In the genomic region with DNA sequence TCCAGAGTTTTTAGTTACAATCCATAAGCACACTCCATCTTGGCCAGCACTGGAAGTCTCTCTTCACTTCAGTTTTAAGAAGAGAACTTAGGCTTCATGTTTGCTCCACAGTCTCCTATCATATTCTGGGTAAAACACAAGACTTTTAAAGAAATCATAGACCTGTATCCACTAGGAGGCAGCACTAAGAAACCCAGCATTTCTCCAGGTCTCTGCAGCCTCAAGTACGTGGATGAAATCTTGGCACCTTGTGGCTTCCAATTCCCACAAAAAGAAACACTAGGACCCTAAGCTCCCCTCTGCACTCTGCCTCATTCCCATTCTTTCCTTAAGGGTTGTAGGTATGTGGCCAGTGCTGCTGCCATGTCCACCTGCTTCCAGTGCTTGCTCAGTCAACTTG, we compare ENCODE assay signal across 14 cellular contexts.
DNase-seq lines count a peak whose midpoint lies in the region; ATAC-seq and TF ChIP-seq lines count a peak whose summit lies in the region.
"Had no signal": no experiment of that assay in that cellular context is flagged by ENCODE, and none has a peak within 500 bp of the region (broad histone marks: within the 10 kb centered on the region; RNA-seq: fewer than 3 reads in every experiment).

No MANE protein-coding gene starts in this region.

- peak; percentile 48 to 53 for TF ChIP-seq CTCF in GM23338 (conservative IDR thresholded peaks at IDR 0.05; ENCODE audit: low read depth in 2 of 2)
- TF ChIP-seq CTCF in PC-3 (conservative IDR thresholded peaks at IDR 0.05; ENCODE audit: low read depth, low read length) = peak; percentile 44
- TF ChIP-seq CTCF in foreskin keratinocyte (conservative IDR thresholded peaks at IDR 0.05) = peak; percentile 41
- TF ChIP-seq CTCF in GM20000 (IDR thresholded peaks at IDR 0.05; ENCODE audit: extremely low read depth, missing control alignments) = no peak

- no peaks in the 10 kb centered on the region for H3K27me3 Mint-ChIP-seq in GM23338 (ENCODE audit: insufficient read depth, low read depth, poor library complexity)
- H3K27me3 Mint-ChIP-seq: activated naive CD8-positive, alpha-beta T cell treated with anti-CD3 and anti-CD28 coated beads, Interleukin-2, amount 10 ng/mL, durations not matched to agents 7 days and 5 days had no signal

- H3K36me3 ChIP-seq in GM23338 (ENCODE audit: insufficient read depth) = no peaks in the 10 kb centered on the region
- H3K36me3 ChIP-seq in PC-3 (ENCODE audit: low read depth, low read length) = no peaks in the 10 kb centered on the region
- H3K36me3 ChIP-seq: BLaER1 treated with 17β-estradiol and CSF1 and Interleukin-3, amounts not matched to agents 10 nM and 100 nM; thoracic aorta had no signal

- H3K79me2 ChIP-seq in GM23338 (replicated peaks; ENCODE audit: insufficient read depth) (no peaks in the 10 kb centered on the region), PC-3 (ENCODE audit: low read length) (no peaks in the 10 kb centered on the region)

- H3K27ac Mint-ChIP-seq in GM23338 = no peak overlapping the region
- H3K27ac Mint-ChIP-seq: activated CD8-positive, alpha-beta T cell treated with anti-CD3 and anti-CD28 coated beads, Interleukin-2, amount 10 ng/mL, durations not matched to agents 7 days and 5 days; activated naive CD8-positive, alpha-beta T cell treated with anti-CD3 and anti-CD28 coated beads, Interleukin-2, amount 10 ng/mL, durations not matched to agents 7 days and 5 days; HFFc6 had no signal

- H3K27me3 ChIP-seq in GM23338 (ENCODE audit: insufficient read depth) = no peaks in the 10 kb centered on the region
- peaks cover 3% of the 10 kb centered on the region; the same call in 1 of the 2 replicates for H3K27me3 ChIP-seq in PC-3 (ENCODE audit: low read length)
- no peaks in the 10 kb centered on the region for H3K27me3 ChIP-seq in foreskin keratinocyte

- no peaks in the 10 kb centered on the region for H4K20me1 ChIP-seq in GM23338 (replicated peaks; ENCODE audit: insufficient read depth)
- no peaks in the 10 kb centered on the region for H4K20me1 ChIP-seq in PC-3 (ENCODE audit: low read length)
- H4K20me1 ChIP-seq: BLaER1 treated with 17β-estradiol and CSF1 and Interleukin-3, amounts not matched to agents 10 nM and 100 nM had no signal

- intact Hi-C loops in PC-3 (cut with micrococcal nuclease) = no loop called here

- H3K4me3 ChIP-seq in GM23338 = no peak overlapping the region
- no peak overlapping the region for H3K4me3 ChIP-seq in PC-3 (ENCODE audit: low read length)
- H3K4me3 ChIP-seq: BLaER1 treated with 17β-estradiol and CSF1 and Interleukin-3, amounts not matched to agents 10 nM and 100 nM; thoracic aorta had no signal

- no peak for ATAC-seq in GM23338
- ATAC-seq in PC-3 = no peak
- ATAC-seq in foreskin keratinocyte = no peak
- ATAC-seq in HG02884 (IDR thresholded peaks at IDR 0.05; ENCODE audit: unreplicated experiment) = no peak
- ATAC-seq in HG03175 (IDR thresholded peaks at IDR 0.05; ENCODE audit: unreplicated experiment) = no peak
- ATAC-seq: activated CD8-positive, alpha-beta T cell treated with anti-CD3 and anti-CD28 coated beads, Interleukin-2, amount 10 ng/mL, durations not matched to agents 7 days and 5 days had no signal

- no peaks in the 10 kb centered on the region for H3K4me1 Mint-ChIP-seq in GM23338
- H3K4me1 Mint-ChIP-seq: activated naive CD8-positive, alpha-beta T cell treated with anti-CD3 and anti-CD28 coated beads, Interleukin-2, amount 10 ng/mL, durations not matched to agents 7 days and 5 days had no signal

- peaks cover 5% of the 10 kb centered on the region; the same call in 2 of the 3 replicates for H3K36me3 Mint-ChIP-seq in GM23338 (ENCODE audit: low read depth)

- H3K4me1 ChIP-seq in GM23338 (ENCODE audit: insufficient read depth) (no peaks in the 10 kb centered on the region), PC-3 (ENCODE audit: insufficient read depth, low read length) (no peaks in the 10 kb centered on the region), foreskin keratinocyte (no peaks in the 10 kb centered on the region)
- H3K4me1 ChIP-seq: BLaER1 treated with 17β-estradiol and CSF1 and Interleukin-3, amounts not matched to agents 10 nM and 100 nM had no signal

- DNase-seq in ACHN = peak; percentile 8
- peak; percentile 40 for DNase-seq in GM23338 (ENCODE audit: low spot score)
- DNase-seq in PC-3 = peak; percentile 4
- DNase-seq in foreskin keratinocyte = no peak
- DNase-seq in T-helper 1 cell = no peak
- DNase-seq in GM20000 (ENCODE audit: low spot score) = no peak
- DNase-seq: activated CD8-positive, alpha-beta T cell treated with anti-CD3 and anti-CD28 coated beads, Interleukin-2, amount 10 ng/mL, durations not matched to agents 7 days and 5 days; activated naive CD8-positive, alpha-beta T cell treated with anti-CD3 and anti-CD28 coated beads, Interleukin-2, amount 10 ng/mL, durations not matched to agents 7 days and 5 days; HFFc6; retina had no signal

- CTCF ChIA-PET in PC-3 (lab: Charles Lee) = no interaction called here

- no peaks in the 10 kb centered on the region for H3K9me3 ChIP-seq in PC-3 (ENCODE audit: low read length)
- H3K9me3 ChIP-seq: thoracic aorta had no signal

- H3K4me3 Mint-ChIP-seq in GM23338 = no peak overlapping the region
- H3K4me3 Mint-ChIP-seq: activated CD8-positive, alpha-beta T cell treated with anti-CD3 and anti-CD28 coated beads, Interleukin-2, amount 10 ng/mL, durations not matched to agents 7 days and 5 days; activated naive CD8-positive, alpha-beta T cell treated with anti-CD3 and anti-CD28 coated beads, Interleukin-2, amount 10 ng/mL, durations not matched to agents 7 days and 5 days; HFFc6 had no signal

- no TSS peak for BruUV-seq in PC-3 (replicated peaks; lab: Mats Ljungman, UMichigan)

- H3F3A ChIP-seq in GM23338 (replicated peaks; ENCODE audit: low read depth) (no peaks in the 10 kb centered on the region), PC-3 (ENCODE audit: low read length, unreplicated experiment) (no peaks in the 10 kb centered on the region)

- 0 out of 2 replicates have a peak, but pooled peaks cover 3% of the 10 kb centered on the region for H3K9me2 ChIP-seq in GM23338 (ENCODE audit: insufficient read depth)
- H3K9me2 ChIP-seq in PC-3 (replicated peaks; ENCODE audit: low read length) = no peaks in the 10 kb centered on the region

- H3K9me3 Mint-ChIP-seq in GM23338 = peaks cover 13% of the 10 kb centered on the region; the same call in 2 of the 3 replicates

- no peak overlapping the region for H3K4me2 ChIP-seq in GM23338
- no peak overlapping the region for H3K4me2 ChIP-seq in PC-3 (ENCODE audit: low read length)
- H3K4me2 ChIP-seq: BLaER1 treated with 17β-estradiol and CSF1 and Interleukin-3, amounts not matched to agents 10 nM and 100 nM had no signal

- in situ Hi-C loops in ACHN (cut with HindIII; ENCODE audit: low pct_ligation_motif_present, low pct_unique_long_range_greater_than_20kb, low sequenced_read_pairs) = no loop called here

- H3K27ac ChIP-seq in GM23338 (ENCODE audit: low read depth) (no peak overlapping the region), PC-3 (ENCODE audit: low read length) (no peak overlapping the region), foreskin keratinocyte (no peak overlapping the region)
- H3K27ac ChIP-seq: BLaER1 treated with 17β-estradiol and CSF1 and Interleukin-3, amounts not matched to agents 10 nM and 100 nM; thoracic aorta had no signal

- no peak overlapping the region for H2AFZ ChIP-seq in GM23338
- no peak overlapping the region for H2AFZ ChIP-seq in PC-3 (ENCODE audit: low read length)

- no peak overlapping the region for H3K9ac ChIP-seq in PC-3 (ENCODE audit: low read length)
- H3K9ac ChIP-seq: BLaER1 treated with 17β-estradiol and CSF1 and Interleukin-3, amounts not matched to agents 10 nM and 100 nM had no signal

- POLR2A ChIA-PET in PC-3 (lab: Charles Lee; ENCODE audit: unreplicated experiment) = no interaction called here

TF ChIP-seq in GM23338, 12 proteins besides CTCF, POLR2A, EP300 and RAD21 (continues in another document):
- TF ChIP-seq ETS1 (IDR thresholded peaks at IDR 0.05) (no peak), NANOG (IDR thresholded peaks at IDR 0.05; ENCODE audit: borderline replicate concordance) (no peak), JUNB (IDR thresholded peaks at IDR 0.05; ENCODE audit: unreplicated experiment) (no peak), EZH2 (IDR thresholded peaks at IDR 0.05; ENCODE audit: low read depth, unreplicated experiment) (no peak), ZNF331 (CRISPR knock-in tag; IDR thresholded peaks at IDR 0.05; ENCODE audit: low read depth) (no peak), ZNF114 (CRISPR knock-in tag; IDR thresholded peaks at IDR 0.05) (no peak), STAT1 (IDR thresholded peaks at IDR 0.05; ENCODE audit: unreplicated experiment) (no peak)

Comparison
In these comparisons a context has a peak if more than half of its experiments do, and no peak if none do; other contexts are left out.
1. DNase-seq: peak in ACHN (single experiment), GM23338 (single experiment) and PC-3 (single experiment); none in foreskin keratinocyte (0 of 2), T-helper 1 cell (0 of 5) and GM20000 (single experiment).